ENCODE assay signal across 8 cellular contexts in genomic region chr1:23018661-23019093, GRCh38. TPM values are rescaled to one million over a fixed set of nuclear protein-coding genes. Genes with fewer than 3 reads are reported as not detected.
DNase-seq lines count a peak whose midpoint lies in the region; ATAC-seq and TF ChIP-seq lines count a peak whose summit lies in the region.

No MANE protein-coding gene starts in this region.

- H3K9me3 ChIP-seq in gastrocnemius medialis: no peaks in the 10 kb centered on the region

- intact Hi-C loops in gastrocnemius medialis (cut with DNase I; ENCODE audit: low total_unique reads): loop anchor here (1.0 kb wide), 1 partner anchor 773 kb away; the partner anchor contains the start of gene LYPLA2

- H3K4me3 Mint-ChIP-seq in activated naive CD4-positive, alpha-beta T cell treated with anti-CD3 and anti-CD28 coated beads, Interleukin-2, amount 50 U/mL, for 24 hours: peak overlapping the region; percentile 99
- H3K4me3 Mint-ChIP-seq in glutamatergic neuron (ENCODE audit: unreplicated experiment): peak overlapping the region; percentile 96

- H3K4me1 ChIP-seq in gastrocnemius medialis: peaks cover 8 to 11% of the 10 kb centered on the region in 2 donors

- peaks cover 7% of the 10 kb centered on the region for H3K9me3 Mint-ChIP-seq in activated naive CD4-positive, alpha-beta T cell treated with anti-CD3 and anti-CD28 coated beads, Interleukin-2, amount 50 U/mL, for 24 hours
- H3K9me3 Mint-ChIP-seq in glutamatergic neuron (ENCODE audit: unreplicated experiment): peaks cover 19% of the 10 kb centered on the region

- ATAC-seq in gastrocnemius medialis: peak; percentile 11 to 15

- H3K4me1 Mint-ChIP-seq in activated naive CD4-positive, alpha-beta T cell treated with anti-CD3 and anti-CD28 coated beads, Interleukin-2, amount 50 U/mL, for 24 hours: peaks cover 44% of the 10 kb centered on the region
- H3K4me1 Mint-ChIP-seq in glutamatergic neuron (ENCODE audit: low read depth, unreplicated experiment): peaks cover 5% of the 10 kb centered on the region

- no peak for TF ChIP-seq POLR2A in gastrocnemius medialis (IDR thresholded peaks at IDR 0.05)

- H3K36me3 Mint-ChIP-seq in activated naive CD4-positive, alpha-beta T cell treated with anti-CD3 and anti-CD28 coated beads, Interleukin-2, amount 50 U/mL, for 24 hours: peaks cover 5% of the 10 kb centered on the region
- H3K36me3 Mint-ChIP-seq in glutamatergic neuron (ENCODE audit: unreplicated experiment): peaks cover 7% of the 10 kb centered on the region

- H3K36me3 ChIP-seq in gastrocnemius medialis: no peaks in the 10 kb centered on the region

- peak overlapping the region; percentile 97 for H3K27ac Mint-ChIP-seq in activated naive CD4-positive, alpha-beta T cell treated with anti-CD3 and anti-CD28 coated beads, Interleukin-2, amount 50 U/mL, for 24 hours
- peak overlapping the region; percentile 97 for H3K27ac Mint-ChIP-seq in glutamatergic neuron (ENCODE audit: unreplicated experiment)

- H3K4me3 ChIP-seq in gastrocnemius medialis: peak overlapping the region; percentile 84 to 92 (median 88)

- in situ Hi-C loops in gastrocnemius medialis (cut with MboI; ENCODE audit: low sequenced_read_pairs in 4 of 4): no loop called here

- no peaks in the 10 kb centered on the region for H3K27me3 ChIP-seq in gastrocnemius medialis

- TF ChIP-seq CTCF in VCaP (conservative IDR thresholded peaks at IDR 0.05) (no peak), glutamatergic neuron (IDR thresholded peaks at IDR 0.05; ENCODE audit: partially characterized antibody, unreplicated experiment) (no peak), gastrocnemius medialis (IDR thresholded peaks at IDR 0.05 in 4 of 5, conservative IDR thresholded peaks at IDR 0.05 in 1 of 5) (no peak)

- H3K27me3 Mint-ChIP-seq in activated naive CD4-positive, alpha-beta T cell treated with anti-CD3 and anti-CD28 coated beads, Interleukin-2, amount 50 U/mL, for 24 hours: no peaks in the 10 kb centered on the region
- H3K27me3 Mint-ChIP-seq in glutamatergic neuron (ENCODE audit: unreplicated experiment): peaks cover 5% of the 10 kb centered on the region

- no peak for DNase-seq in activated naive CD4-positive, alpha-beta T cell treated with anti-CD3 and anti-CD28 coated beads, Interleukin-2, amount 50 U/mL, for 16 hours
- DNase-seq in glutamatergic neuron (no peak), gastrocnemius medialis (no peak), DMS153 (lab: John Stamatoyannopoulos, UW) (no peak), HCEC 1CT (no peak)
- DNase-seq in activated CD4-positive, CD25-positive, alpha-beta regulatory T cell treated with anti-CD3 and anti-CD28 coated beads, Interleukin-2, amount 50 U/mL, for 72 hours: no peak

- H3K27ac ChIP-seq in VCaP (peak overlapping the region; percentile 95), gastrocnemius medialis (peak overlapping the region; percentile 84 to 95 (median 92))

RNA-seq across cellular contexts. Expression of gene KDM1A, which starts 0.6 kb away (rescaled TPM):
- total RNA-seq in glutamatergic neuron (ENCODE audit: unreplicated experiment): 301 TPM
- 10 to 100 TPM; 46.0 to 76.2 (median 58.7) TPM for total RNA-seq in gastrocnemius medialis

RNA-seq across cellular contexts. Expression of gene TEX46, which starts 3.0 kb away (rescaled TPM):
- not detected for total RNA-seq in glutamatergic neuron (ENCODE audit: unreplicated experiment)
- total RNA-seq in gastrocnemius medialis: not detected

RNA-seq across cellular contexts. Expression of gene LACTBL1, which starts 46.0 kb away (rescaled TPM):
- total RNA-seq in glutamatergic neuron (ENCODE audit: unreplicated experiment) (not detected), gastrocnemius medialis (not detected)
